ENCODE assay signal across 11 cellular contexts in genomic region chr6:165663283-165663735, GRCh38. TPM values are rescaled to one million over a fixed set of nuclear protein-coding genes. Genes with fewer than 3 reads are reported as not detected.
DNase-seq lines count a peak whose midpoint lies in the region; ATAC-seq lines count a peak whose summit lies in the region.
"Had no signal": no experiment of that assay in that cellular context is flagged by ENCODE, and none has a peak within 500 bp of the region (broad histone marks: within the 10 kb centered on the region; RNA-seq: fewer than 3 reads in every experiment).

No MANE protein-coding gene starts in this region.

- DNase-seq in T-helper 2 cell treated with Interferon-gamma antibody and Interleukin-4, amounts not matched to agents 5 μg/mL and 100 μg/mL, for 36 hours (ENCODE audit: low spot score): no peak
- no peak for DNase-seq in T-helper 2 cell
- peak; percentile 64 for DNase-seq in dermis blood vessel endothelial cell
- no peak for DNase-seq in left lobe of liver (ENCODE audit: low spot score)
- no peak for DNase-seq in activated CD4-positive, CD25-positive, alpha-beta regulatory T cell treated with anti-CD3 and anti-CD28 coated beads, Interleukin-2, amount 50 U/mL, for 72 hours
- no peak for DNase-seq in NCI-H2171 treated with DMSO at 0.1 percent for 48 hours (lab: John Stamatoyannopoulos, UW)
- DNase-seq: activated CD4-positive, CD25-positive, alpha-beta regulatory T cell had no signal

- peak overlapping the region; percentile 26 for H3K4me3 ChIP-seq in thymus (ENCODE audit: low read length)

- peaks cover 60% of the 10 kb centered on the region for H3K27me3 Mint-ChIP-seq in T-helper 2 cell treated with Interferon-gamma antibody and Interleukin-4, amounts not matched to agents 5 μg/mL and 100 μg/mL, for 36 hours (ENCODE audit: low read depth)

- WGBS in thymus: 1% methylated on average over 36 of the region's 36 CpGs

- H3K4me1 ChIP-seq in thymus (ENCODE audit: control insufficient read depth, insufficient read depth, low read length): no peaks in the 10 kb centered on the region

- no peaks in the 10 kb centered on the region for H3K36me3 ChIP-seq in thymus (ENCODE audit: control insufficient read depth, insufficient read depth)
- H3K36me3 ChIP-seq: neutrophil had no signal

- no peak overlapping the region for H3K27ac ChIP-seq in thymus (ENCODE audit: low read depth)
- H3K27ac ChIP-seq: neutrophil had no signal

- H3K4me3 Mint-ChIP-seq in T-helper 2 cell treated with Interferon-gamma antibody and Interleukin-4, amounts not matched to agents 5 μg/mL and 100 μg/mL, for 36 hours: peak overlapping the region; percentile 34

- no peaks in the 10 kb centered on the region for H3K9me3 Mint-ChIP-seq in T-helper 2 cell treated with Interferon-gamma antibody and Interleukin-4, amounts not matched to agents 5 μg/mL and 100 μg/mL, for 36 hours

- peaks cover 2% of the 10 kb centered on the region for H3K4me1 Mint-ChIP-seq in T-helper 2 cell treated with Interferon-gamma antibody and Interleukin-4, amounts not matched to agents 5 μg/mL and 100 μg/mL, for 36 hours (ENCODE audit: low read depth)

- ATAC-seq in left lobe of liver (peak; percentile 57), GM21360 (IDR thresholded peaks at IDR 0.05; ENCODE audit: unreplicated experiment) (no peak)

- H3K27me3 ChIP-seq in thymus (ENCODE audit: control insufficient read depth, insufficient read depth): peaks cover 60% of the 10 kb centered on the region

- peak overlapping the region; percentile 15 for H3K27ac Mint-ChIP-seq in T-helper 2 cell treated with Interferon-gamma antibody and Interleukin-4, amounts not matched to agents 5 μg/mL and 100 μg/mL, for 36 hours
- H3K27ac Mint-ChIP-seq: CD4-positive, CD25-positive, alpha-beta regulatory T cell had no signal

- no peaks in the 10 kb centered on the region for H3K9me3 ChIP-seq in thymus (ENCODE audit: control insufficient read depth)
- H3K9me3 ChIP-seq: neutrophil had no signal

- no peaks in the 10 kb centered on the region for H3K36me3 Mint-ChIP-seq in T-helper 2 cell treated with Interferon-gamma antibody and Interleukin-4, amounts not matched to agents 5 μg/mL and 100 μg/mL, for 36 hours (ENCODE audit: low read depth)
- H3K36me3 Mint-ChIP-seq: CD4-positive, CD25-positive, alpha-beta regulatory T cell had no signal

RNA-seq across cellular contexts. Expression of gene PDE10A, which starts 0.3 kb away (rescaled TPM):
- total RNA-seq in dermis blood vessel endothelial cell (9.7 and 12.2 TPM in 2 replicates), left lobe of liver (0.45 TPM)
- 3.2 TPM for polyA plus RNA-seq in thymus
- total RNA-seq: CD4-positive, CD25-positive, alpha-beta regulatory T cell had no signal
- polyA plus RNA-seq: CD4-positive, CD25-positive, alpha-beta regulatory T cell had no signal
